In genomic region chr6:41894366-41895299, GRCh38 we compare ENCODE assay signal across 8 cellular contexts. TPM values are rescaled to one million over a fixed set of nuclear protein-coding genes. Genes with fewer than 3 reads are reported as not detected.
DNase-seq lines count a peak whose midpoint lies in the region; ATAC-seq and TF ChIP-seq lines count a peak whose summit lies in the region.

No MANE protein-coding gene starts in this region.

- H3K9me3 ChIP-seq in transverse colon, result no peaks in the 10 kb centered on the region

- intact Hi-C loops in transverse colon (cut with DNase I; ENCODE audit: low total_unique reads), result no loop called here

- peak overlapping the region; percentile 85 to 95 (median 93) for H3K27ac ChIP-seq in transverse colon

- ATAC-seq in HG02938 (IDR thresholded peaks at IDR 0.05; ENCODE audit: unreplicated experiment), result peak; percentile 24

- in situ Hi-C loops in transverse colon (cut with MboI; ENCODE audit: low pct_ligation_motif_present in 1 of 4, low pct_unique_long_range_greater_than_20kb in 1 of 4, low sequenced_read_pairs in 3 of 4), result no loop called here

- peaks cover 0 to 4% (median 0%) of the 10 kb centered on the region in 4 donors for H3K36me3 ChIP-seq in transverse colon

- TF ChIP-seq POLR2A in transverse colon (IDR thresholded peaks at IDR 0.05), result no peak

- TF ChIP-seq CTCF in transverse colon (IDR thresholded peaks at IDR 0.05), result no peak

- peak; percentile 12 to 20 for DNase-seq in stimulated activated CD4-positive, alpha-beta T cell treated with anti-CD3 and anti-CD28 coated beads, Interleukin-2, amount 100 ng/mL, for 24 hours
- no peak for DNase-seq in stimulated activated CD4-positive, alpha-beta T cell treated with anti-CD3 and anti-CD28 coated beads, Interleukin-1b, Interleukin-23, amount 100 ng/mL, for 48 hours
- DNase-seq in NCI-H69 (lab: John Stamatoyannopoulos, UW) (peak; percentile 76), cerebellar cortex (ENCODE audit: low spot score) (peak; percentile 34), lung microvascular endothelial cell (ENCODE audit: low read depth in 2 of 2) (peak; percentile 16 to 29), transverse colon (peak; percentile 9), hepatic stellate cell (ENCODE audit: low spot score) (no peak)

- 4 to 7% methylated on average over 9 to 33 of the region's 56 CpGs for WGBS in transverse colon (ENCODE audit: low coverage in 1 of 2), 2 donors

- TF ChIP-seq EP300 in transverse colon (IDR thresholded peaks at IDR 0.05; ENCODE audit: low read depth), result no peak

- peak overlapping the region; percentile 73 to 100 (median 94) for H3K4me3 ChIP-seq in transverse colon

- H3K27me3 ChIP-seq in transverse colon, result no peaks in the 10 kb centered on the region

- H3K4me1 ChIP-seq in transverse colon, result peaks cover 10 to 23% (median 14%) of the 10 kb centered on the region in 4 donors

RNA-seq across cellular contexts. Expression of gene USP49, which starts 0.5 kb away (rescaled TPM):
- total RNA-seq in lung microvascular endothelial cell (1.3 and 1.4 TPM in 2 replicates), transverse colon (1 to 10 TPM; 2.3 to 7.9 (median 4.0) TPM)

RNA-seq across cellular contexts. Expression of gene MED20, which starts 26.3 kb away (rescaled TPM):
- total RNA-seq in lung microvascular endothelial cell (19.4 and 22.6 TPM in 2 replicates), transverse colon (10 to 100 TPM; 15.4 to 25.7 (median 18.5) TPM)

RNA-seq across cellular contexts. Expression of gene BYSL, which starts 26.7 kb away (rescaled TPM):
- 12.6 and 15.1 TPM in 2 replicates for total RNA-seq in lung microvascular endothelial cell
- total RNA-seq in transverse colon, result 1 to 10 TPM; 3.4 to 5.9 (median 5.2) TPM

RNA-seq across cellular contexts. Expression of gene CCND3, which starts 47.0 kb away (rescaled TPM):
- 37.9 and 39.7 TPM in 2 replicates for total RNA-seq in lung microvascular endothelial cell
- total RNA-seq in transverse colon, result 100 to 1,000 TPM in 1 of 4 donors, 10 to 100 TPM in 3; 55.3 to 178 (median 75.6) TPM

Comparison
In these comparisons a context has a peak if more than half of its experiments do, and no peak if none do; other contexts are left out.
1. DNase-seq: peak in stimulated activated CD4-positive, alpha-beta T cell treated with anti-CD3 and anti-CD28 coated beads, Interleukin-2, amount 100 ng/mL, for 24 hours (2 of 2), NCI-H69 (single experiment), cerebellar cortex (single experiment), lung microvascular endothelial cell (2 of 2) and transverse colon (single experiment); none in stimulated activated CD4-positive, alpha-beta T cell treated with anti-CD3 and anti-CD28 coated beads, Interleukin-1b, Interleukin-23, amount 100 ng/mL, for 48 hours (single experiment) and hepatic stellate cell (single experiment).